ENCODE assay signal across 32 cellular contexts in the genomic region with DNA sequence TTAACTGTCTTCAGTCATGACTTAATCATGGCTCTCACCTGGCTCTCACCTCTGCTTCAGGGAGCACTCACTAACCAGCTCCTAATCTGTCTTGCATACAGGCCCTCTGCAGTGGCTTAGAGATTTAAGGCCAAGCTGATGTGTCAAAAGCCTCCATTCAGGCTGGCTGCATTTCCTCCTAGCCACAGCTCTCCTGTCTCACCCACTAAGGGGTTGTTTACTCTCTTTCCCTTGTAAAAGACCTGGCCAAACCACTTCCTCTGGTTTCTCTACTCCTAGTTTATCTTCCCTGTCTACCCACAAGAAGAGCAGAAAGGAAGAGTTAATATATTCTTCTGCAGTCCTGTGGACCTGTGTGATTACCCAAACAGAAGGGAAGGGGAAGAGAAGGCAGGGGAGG. TPM values are rescaled to one million over a fixed set of nuclear protein-coding genes. Genes with fewer than 3 reads are reported as not detected.
DNase-seq lines count a peak whose midpoint lies in the region; ATAC-seq and TF ChIP-seq lines count a peak whose summit lies in the region.
"Had no signal": no experiment of that assay in that cellular context is flagged by ENCODE, and none has a peak within 500 bp of the region (broad histone marks: within the 10 kb centered on the region; RNA-seq: fewer than 3 reads in every experiment).

No MANE protein-coding gene starts in this region.

- DNase-seq in HT-29 (ENCODE audit: low spot score) (peak; percentile 32), Panc1 (ENCODE audit: low read depth, low spot score) (no peak), iPS-NIHi7 (ENCODE audit: extremely low spot score) (peak; percentile 18), hepatocyte (ENCODE audit: low spot score) (no peak), A673 (ENCODE audit: low spot score) (no peak)
- DNase-seq: activated CD4-positive, alpha-beta T cell treated with anti-CD3 and anti-CD28 coated beads, Interleukin-2, amount 10 ng/mL, durations not matched to agents 24 days and 14 days; activated gamma-delta T cell treated with Interleukin-2 at 50 U/mL for 16 hours; activated T-cell treated with anti-CD3 and anti-CD28 coated beads, Interleukin-2, amount 50 U/mL, for 24 hours; central memory CD4-positive, alpha-beta T cell; COR-L47; effector memory CD8-positive, alpha-beta T cell; foreskin fibroblast; GM23248; natural killer cell; NCI-H1092 treated with DMSO at 0.1 percent for 48 hours; NCI-H187; NCI-H2171 treated with DMSO at 0.1 percent for 48 hours; NCI-H526; occipital lobe; Peyer's patch; SJCRH30; stimulated activated CD4-positive, alpha-beta T cell treated with anti-CD3 and anti-CD28 coated beads, Interleukin-15, amount 100 ng/mL, for 24 hours; stimulated activated CD4-positive, alpha-beta T cell treated with anti-CD3 and anti-CD28 coated beads, Interleukin-4, amount 100 ng/mL, for 4 hours; SW 1271; T1000; transverse colon had no signal

- in situ Hi-C loops in Panc1 (cut with HindIII; ENCODE audit: low pct_unique_long_range_greater_than_20kb, low sequenced_read_pairs): no loop called here

- no peaks in the 10 kb centered on the region for H3K79me2 ChIP-seq in hepatocyte

- no peak for TF ChIP-seq CTCF in Panc1 (IDR thresholded peaks at IDR 0.05)
- no peak for TF ChIP-seq CTCF in hepatocyte (IDR thresholded peaks at IDR 0.05; ENCODE audit: poor library complexity)
- no peak for TF ChIP-seq CTCF in A673 (conservative IDR thresholded peaks at IDR 0.05; ENCODE audit: low read depth, low read length)

- no TSS peak for BruUV-seq in Panc1 (replicated peaks; lab: Mats Ljungman, UMichigan)
- BruUV-seq in A673 (replicated peaks; lab: Mats Ljungman, UMichigan): no TSS peak

- H2AFZ ChIP-seq in hepatocyte: no peak overlapping the region
- H2AFZ ChIP-seq: GM23248 had no signal

- POLR2A ChIA-PET in Panc1 (lab: Charles Lee) (no interaction called here), A673 (lab: Charles Lee; ENCODE audit: low non-redundant PET) (no interaction called here)

- ATAC-seq in Panc1 (peak; percentile 36; the same call in 1 of the 2 replicates), HG02885 (IDR thresholded peaks at IDR 0.05; ENCODE audit: poor library complexity, unreplicated experiment) (no peak), HG03039 (IDR thresholded peaks at IDR 0.05; ENCODE audit: unreplicated experiment) (no peak)
- ATAC-seq: effector memory CD8-positive, alpha-beta T cell; natural killer cell had no signal

- peaks cover 9 to 21% (median 14%) of the 10 kb centered on the region in 11 experiments for H3K9me3 ChIP-seq in BLaER1 treated with 17β-estradiol and CSF1 and Interleukin-3, amounts not matched to agents 10 nM and 100 nM (replicated peaks in 1 of 11)
- no peaks in the 10 kb centered on the region for H3K9me3 ChIP-seq in Panc1 (ENCODE audit: control insufficient read depth, insufficient read depth, low read depth, low read length)
- H3K9me3 ChIP-seq in hepatocyte (ENCODE audit: low read depth): no peaks in the 10 kb centered on the region
- no peaks in the 10 kb centered on the region for H3K9me3 ChIP-seq in A673 (ENCODE audit: low read depth, low read length, poor library complexity, severe bottlenecking)
- H3K9me3 ChIP-seq: Peyer's patch, SJCRH30, transverse colon had no signal

- peak overlapping the region in 6 of 11 experiments; percentile 1 to 38 (median 16); a peak in 6 of 22 replicates for H3K9ac ChIP-seq in BLaER1 treated with 17β-estradiol and CSF1 and Interleukin-3, amounts not matched to agents 10 nM and 100 nM
- H3K9ac ChIP-seq: GM23248 had no signal

- H3K27ac ChIP-seq in BLaER1 treated with 17β-estradiol and CSF1 and Interleukin-3, amounts not matched to agents 10 nM and 100 nM: peak overlapping the region in 8 of 11 experiments; percentile 42 to 62 (median 52); a peak in 16 of 22 replicates
- H3K27ac ChIP-seq in Panc1 (ENCODE audit: low read length): no peak overlapping the region
- H3K27ac ChIP-seq in hepatocyte: no peak overlapping the region
- no peak overlapping the region for H3K27ac ChIP-seq in A673 (ENCODE audit: low read depth, low read length, poor library complexity, severe bottlenecking)
- H3K27ac ChIP-seq: GM23248, Peyer's patch, SJCRH30, transverse colon had no signal

- no peaks in the 10 kb centered on the region for H3K9me2 ChIP-seq in hepatocyte (replicated peaks; ENCODE audit: insufficient read depth)

- H3K4me1 ChIP-seq in BLaER1 treated with 17β-estradiol and CSF1 and Interleukin-3, amounts not matched to agents 10 nM and 100 nM: peaks cover 18 to 43% (median 38%) of the 10 kb centered on the region in 10 experiments
- H3K4me1 ChIP-seq in Panc1 (ENCODE audit: control insufficient read depth, insufficient read depth, low read length) (no peaks in the 10 kb centered on the region), hepatocyte (ENCODE audit: insufficient read depth) (no peaks in the 10 kb centered on the region), A673 (ENCODE audit: insufficient read depth, low read length, poor library complexity, severe bottlenecking) (no peaks in the 10 kb centered on the region)
- H3K4me1 ChIP-seq: Peyer's patch, SJCRH30, transverse colon had no signal

- no peaks in the 10 kb centered on the region for H3K27me3 ChIP-seq in BLaER1 treated with 17β-estradiol and CSF1 and Interleukin-3, amounts not matched to agents 10 nM and 100 nM
- peaks cover 8% of the 10 kb centered on the region; the same call in 1 of the 2 replicates for H3K27me3 ChIP-seq in Panc1 (ENCODE audit: control insufficient read depth, insufficient read depth, low read length)
- peaks cover 11% of the 10 kb centered on the region for H3K27me3 ChIP-seq in hepatocyte
- no peaks in the 10 kb centered on the region for H3K27me3 ChIP-seq in A673 (replicated peaks; ENCODE audit: insufficient read depth, low read depth, low read length, poor library complexity)
- H3K27me3 ChIP-seq: Peyer's patch had no signal

- CTCF ChIA-PET in Panc1 (lab: Charles Lee) (no interaction called here), A673 (lab: Charles Lee) (no interaction called here)

- H3K4me2 ChIP-seq in BLaER1 treated with 17β-estradiol and CSF1 and Interleukin-3, amounts not matched to agents 10 nM and 100 nM: peak overlapping the region; percentile 33 to 84 (median 70); a peak in 21 of 22 replicates
- H3K4me2 ChIP-seq in hepatocyte: no peak overlapping the region

- no peak overlapping the region for H3K4me3 ChIP-seq in BLaER1 treated with 17β-estradiol and CSF1 and Interleukin-3, amounts not matched to agents 10 nM and 100 nM
- H3K4me3 ChIP-seq in Panc1 (ENCODE audit: low read depth in 2 of 2, low read length in 2 of 2) (no peak overlapping the region), hepatocyte (no peak overlapping the region), A673 (ENCODE audit: low read depth, low read length, poor library complexity, severe bottlenecking) (no peak overlapping the region)
- H3K4me3 ChIP-seq: GM23248, Peyer's patch, SJCRH30, transverse colon had no signal

- intact Hi-C loops in Panc1 (cut with micrococcal nuclease; ENCODE audit: unreplicated experiment) (no loop called here), A673 (cut with micrococcal nuclease; ENCODE audit: unreplicated experiment) (loop anchor here (10.0 kb wide), 1 partner anchor 222 kb away; no protein-coding TSS in a partner anchor)

- no peaks in the 10 kb centered on the region for H4K20me1 ChIP-seq in BLaER1 treated with 17β-estradiol and CSF1 and Interleukin-3, amounts not matched to agents 10 nM and 100 nM
- H4K20me1 ChIP-seq in hepatocyte (ENCODE audit: insufficient read depth, poor library complexity, severe bottlenecking): no peaks in the 10 kb centered on the region

- H3K36me3 ChIP-seq in BLaER1 treated with 17β-estradiol and CSF1 and Interleukin-3, amounts not matched to agents 10 nM and 100 nM: peaks cover 0 to 11% (median 0%) of the 10 kb centered on the region in 11 experiments; a peak in 6 of 22 replicates
- H3K36me3 ChIP-seq in Panc1 (ENCODE audit: control insufficient read depth, insufficient read depth, low read length) (no peaks in the 10 kb centered on the region), hepatocyte (replicated peaks; ENCODE audit: insufficient read depth, low read depth) (no peaks in the 10 kb centered on the region), A673 (ENCODE audit: insufficient read depth, low read length, poor library complexity, severe bottlenecking) (peaks cover 5% of the 10 kb centered on the region)
- H3K36me3 ChIP-seq: Peyer's patch, SJCRH30, transverse colon had no signal

RNA-seq across cellular contexts. Expression of gene ASIC2, which starts 9.3 kb away (rescaled TPM):
- not detected in 2 replicates for total RNA-seq in HT-29 (2014; rRNA removed; shearing (Covaris generic))
- total RNA-seq in Panc1 (2021; ENCODE audit: unreplicated experiment) (4.1 TPM), hepatocyte (0.96 and 2.3 TPM in 2 replicates), A673 (2021) (8.6 and 13.0 TPM in 2 replicates)
- 2.4 TPM for polyA plus RNA-seq in Panc1 (2012; ENCODE audit: insufficient read length)
- polyA plus RNA-seq in hepatocyte: 3.2 and 3.3 TPM in 2 replicates
- total RNA-seq: activated CD4-positive, alpha-beta T cell treated with anti-CD3 and anti-CD28 coated beads, Interleukin-2, amount 10 ng/mL, durations not matched to agents 24 days and 14 days; natural killer cell; SJCRH30 had no signal
- polyA plus RNA-seq: esophagus, GM23248, keratinocyte, liver had no signal

Comparison
In these comparisons a context has a peak if more than half of its experiments do, and no peak if none do; other contexts are left out.
1. H3K27ac ChIP-seq: peak in BLaER1 treated with 17β-estradiol and CSF1 and Interleukin-3, amounts not matched to agents 10 nM and 100 nM (8 of 11); none in Panc1 (single experiment), hepatocyte (single experiment) and A673 (single experiment).
2. DNase-seq: peak in HT-29 (single experiment) and iPS-NIHi7 (single experiment); none in Panc1 (single experiment), hepatocyte (single experiment) and A673 (single experiment).